In the genomic region with DNA sequence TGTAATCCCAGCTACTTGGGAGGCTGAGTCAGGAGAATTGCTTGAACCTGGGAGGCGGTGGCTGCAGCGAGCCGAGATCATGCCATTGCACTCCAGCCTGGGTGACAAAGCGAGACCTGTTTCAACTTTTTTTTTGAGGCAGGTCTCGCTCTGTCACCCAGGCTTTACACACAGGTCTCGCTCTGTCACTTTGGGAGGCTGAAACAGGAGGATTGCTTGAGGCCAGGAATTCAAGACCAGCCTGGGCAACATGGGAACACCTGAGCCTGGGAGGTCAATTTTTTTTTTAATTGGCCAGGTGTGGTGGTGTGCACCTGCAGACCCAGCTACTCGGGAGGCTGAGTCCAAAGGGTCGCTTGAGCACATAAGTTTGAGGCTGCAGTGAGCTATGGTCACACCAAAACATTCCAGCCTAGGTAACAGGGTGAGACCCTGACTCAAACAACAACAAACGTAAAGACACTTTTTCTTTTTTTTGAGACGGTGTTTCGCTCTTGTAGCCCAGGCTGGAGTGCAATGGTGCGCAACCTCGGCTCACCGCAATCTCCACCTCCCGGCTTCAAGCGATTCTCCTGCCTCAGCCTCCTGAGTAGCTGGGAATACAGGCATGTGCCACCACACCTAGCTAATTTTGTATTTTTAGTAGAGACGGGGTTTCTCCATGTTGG, we compare ENCODE assay signal across 8 cellular contexts. TPM values are rescaled to one million over a fixed set of nuclear protein-coding genes. Genes with fewer than 3 reads are reported as not detected.
DNase-seq lines count a peak whose midpoint lies in the region; ATAC-seq and TF ChIP-seq lines count a peak whose summit lies in the region.
"Not testable (repeated sequence)": the region's sequence is repeated elsewhere in the genome, so short reads cannot be mapped to it uniquely, and the experiment has no call there.

No MANE protein-coding gene starts in this region.

- POLR2A ChIA-PET in CD4-positive, alpha-beta memory T cell (lab: Charles Lee; ENCODE audit: partially characterized antibody) = interaction anchor here (0.6 to 2.8 kb wide), 4 partner anchors 11 to 533 kb away, joined by 4 to 80 read pairs (median 10); a partner anchor contains a TSS
- POLR2A ChIA-PET in PC-9 (lab: Charles Lee; ENCODE audit: unreplicated experiment) = interaction anchor here (0.6 to 1.0 kb wide), 3 partner anchors 11 to 78 kb away, joined by 3 to 8 read pairs (median 8); no protein-coding TSS in a partner anchor
- POLR2A ChIA-PET in activated CD8-positive, alpha-beta T cell treated with anti-CD3 and anti-CD28 coated beads for 36 hours (lab: Charles Lee) = interaction anchor here (0.5 to 5.2 kb wide), 5 partner anchors 12 to 272 kb away, joined by 3 to 59 read pairs (median 3); a partner anchor contains a TSS
- POLR2A ChIA-PET in naive thymus-derived CD4-positive, alpha-beta T cell (lab: Charles Lee) = interaction anchor here (2.5 to 3.2 kb wide), 2 partner anchors 12 to 59 kb away, joined by 11 to 53 read pairs; a partner anchor contains a TSS

- not testable (repeated sequence) for H3K4me3 ChIP-seq in CD4-positive, alpha-beta memory T cell (ENCODE audit: low read length in 2 of 2); naive thymus-derived CD4-positive, alpha-beta T cell (ENCODE audit: low read length)
- H3K4me3 ChIP-seq in HUES48 (ENCODE audit: low read depth, low read length) = peak overlapping the region; percentile 99; the same call in 1 of the 2 replicates
- peak overlapping the region; percentile 96 for H3K4me3 ChIP-seq in PC-9
- H3K4me3 ChIP-seq in foreskin fibroblast (ENCODE audit: low read depth in 1 of 2, low read length in 2 of 2) = peak overlapping the region; percentile 72 to 99

- H3K4me2 ChIP-seq in PC-9 = peak overlapping the region; percentile 74

- H3K4me1 Mint-ChIP-seq in CD4-positive, alpha-beta memory T cell = peaks cover 13 to 46% (median 32%) of the 10 kb centered on the region in 4 donors
- H3K4me1 Mint-ChIP-seq in activated CD8-positive, alpha-beta T cell treated with anti-CD3 and anti-CD28 coated beads for 36 hours (ENCODE audit: low read depth) = peaks cover 37% of the 10 kb centered on the region
- peaks cover 43% of the 10 kb centered on the region for H3K4me1 Mint-ChIP-seq in brain
- H3K4me1 Mint-ChIP-seq in naive thymus-derived CD4-positive, alpha-beta T cell = peaks cover 11 to 53% (median 42%) of the 10 kb centered on the region in 7 donors
- peaks cover 75% of the 10 kb centered on the region for H3K4me1 Mint-ChIP-seq in stimulated activated naive CD8-positive, alpha-beta T cell treated with anti-CD3 and anti-CD28 coated beads, Interleukin-15, amount 100 ng/mL, for 72 hours

- peak overlapping the region in 3 of 7 donors; percentile 29 to 90 (median 42) for H3K27ac Mint-ChIP-seq in CD4-positive, alpha-beta memory T cell
- peak overlapping the region; percentile 73 for H3K27ac Mint-ChIP-seq in activated CD8-positive, alpha-beta T cell treated with anti-CD3 and anti-CD28 coated beads for 36 hours
- peak overlapping the region in 4 of 5 experiments; percentile 75 to 100 (median 98) for H3K27ac Mint-ChIP-seq in brain
- H3K27ac Mint-ChIP-seq in naive thymus-derived CD4-positive, alpha-beta T cell = peak overlapping the region in 6 of 9 donors; percentile 21 to 98 (median 56)
- H3K27ac Mint-ChIP-seq in stimulated activated naive CD8-positive, alpha-beta T cell treated with anti-CD3 and anti-CD28 coated beads, Interleukin-15, amount 100 ng/mL, for 72 hours = peak overlapping the region; percentile 74 to 100

- not testable (repeated sequence) for H3K9ac ChIP-seq in HUES48 (ENCODE audit: low read depth, low read length)

- not testable (repeated sequence) for H3K9me3 Mint-ChIP-seq in CD4-positive, alpha-beta memory T cell; activated CD8-positive, alpha-beta T cell treated with anti-CD3 and anti-CD28 coated beads for 36 hours; brain; naive thymus-derived CD4-positive, alpha-beta T cell; stimulated activated naive CD8-positive, alpha-beta T cell treated with anti-CD3 and anti-CD28 coated beads, Interleukin-15, amount 100 ng/mL, for 72 hours

- peaks cover 52% of the 10 kb centered on the region for H4K20me1 ChIP-seq in PC-9 (ENCODE audit: insufficient read depth)

- ATAC-seq in activated CD8-positive, alpha-beta T cell treated with anti-CD3 and anti-CD28 coated beads for 36 hours; naive thymus-derived CD4-positive, alpha-beta T cell; stimulated activated naive CD8-positive, alpha-beta T cell treated with anti-CD3 and anti-CD28 coated beads, Interleukin-15, amount 100 ng/mL, for 72 hours: not testable (repeated sequence)

- H3K9me2 ChIP-seq in PC-9 (ENCODE audit: insufficient read depth) = not testable (repeated sequence)

- not testable (repeated sequence) for H3K27me3 ChIP-seq in CD4-positive, alpha-beta memory T cell (ENCODE audit: insufficient read depth, low read length); HUES48 (ENCODE audit: control insufficient read depth, insufficient read depth, low read length); PC-9 (ENCODE audit: insufficient read depth, low read depth); naive thymus-derived CD4-positive, alpha-beta T cell (ENCODE audit: control insufficient read depth in 2 of 2, insufficient read depth in 2 of 2, low read length in 2 of 2)

- not testable (repeated sequence) for H2AFZ ChIP-seq in PC-9

- peaks cover 21% of the 10 kb centered on the region for H3K4me1 ChIP-seq in CD4-positive, alpha-beta memory T cell (ENCODE audit: insufficient read depth, low read length)
- H3K4me1 ChIP-seq in HUES48 (ENCODE audit: control insufficient read depth, insufficient read depth, low read length); naive thymus-derived CD4-positive, alpha-beta T cell (ENCODE audit: control insufficient read depth in 2 of 2, insufficient read depth in 2 of 2, low read length in 2 of 2): not testable (repeated sequence)
- H3K4me1 ChIP-seq in PC-9 (replicated peaks; ENCODE audit: insufficient read depth) = peaks cover 12% of the 10 kb centered on the region

- H3K79me2 ChIP-seq in PC-9 (ENCODE audit: low read depth) = peaks cover 66% of the 10 kb centered on the region

- CTCF ChIA-PET in CD4-positive, alpha-beta memory T cell (lab: Charles Lee; ENCODE audit: partially characterized antibody) = interaction anchor here (1.6 to 2.7 kb wide), 3 partner anchors 12 to 33 kb away, joined by 4 to 13 read pairs (median 7); a partner anchor contains a TSS
- CTCF ChIA-PET in PC-9 (lab: Charles Lee); naive thymus-derived CD4-positive, alpha-beta T cell (lab: Charles Lee): not testable (repeated sequence)
- CTCF ChIA-PET in activated CD8-positive, alpha-beta T cell treated with anti-CD3 and anti-CD28 coated beads for 36 hours (lab: Charles Lee) = interaction anchor here (0.9 to 1.7 kb wide), 2 partner anchors 36 to 63 kb away, joined by 3 read pairs; no protein-coding TSS in a partner anchor

- not testable (repeated sequence) for DNase-seq in CD4-positive, alpha-beta memory T cell; PC-9; activated CD8-positive, alpha-beta T cell treated with anti-CD3 and anti-CD28 coated beads for 36 hours; foreskin fibroblast; naive thymus-derived CD4-positive, alpha-beta T cell; stimulated activated naive CD8-positive, alpha-beta T cell treated with anti-CD3 and anti-CD28 coated beads, Interleukin-15, amount 100 ng/mL, for 72 hours

- peaks cover 39% of the 10 kb centered on the region for H3F3A ChIP-seq in PC-9 (ENCODE audit: insufficient read depth, low read depth)

- intact Hi-C loops in CD4-positive, alpha-beta memory T cell (cut with micrococcal nuclease); PC-9 (cut with micrococcal nuclease; ENCODE audit: unreplicated experiment): not testable (repeated sequence)
- intact Hi-C loops in activated CD8-positive, alpha-beta T cell treated with anti-CD3 and anti-CD28 coated beads for 36 hours (cut with micrococcal nuclease) = loop anchor here (10.0 kb wide), 1 partner anchor 237 kb away; a partner anchor contains a TSS
- intact Hi-C loops in naive thymus-derived CD4-positive, alpha-beta T cell (cut with micrococcal nuclease) = loop anchor here in 1 of 2 donors (5.0 kb wide), 1 partner anchor 175 kb away; a partner anchor contains a TSS

- not testable (repeated sequence) for H3K36me3 ChIP-seq in CD4-positive, alpha-beta memory T cell (ENCODE audit: insufficient read depth, low read length); naive thymus-derived CD4-positive, alpha-beta T cell (ENCODE audit: control insufficient read depth in 2 of 3, insufficient read depth in 3 of 3, low read length in 3 of 3)
- H3K36me3 ChIP-seq in HUES48 (ENCODE audit: control insufficient read depth, insufficient read depth, low read length) (peaks cover 44% of the 10 kb centered on the region), PC-9 (ENCODE audit: low read depth) (peaks cover 29% of the 10 kb centered on the region)

- peak overlapping the region; percentile 56 to 78 (median 64) for H3K4me3 Mint-ChIP-seq in CD4-positive, alpha-beta memory T cell
- H3K4me3 Mint-ChIP-seq in activated CD8-positive, alpha-beta T cell treated with anti-CD3 and anti-CD28 coated beads for 36 hours = peak overlapping the region; percentile 99
- peak overlapping the region; percentile 97 to 100 (median 98) for H3K4me3 Mint-ChIP-seq in brain
- peak overlapping the region; percentile 42 to 100 (median 94) for H3K4me3 Mint-ChIP-seq in naive thymus-derived CD4-positive, alpha-beta T cell
- H3K4me3 Mint-ChIP-seq in stimulated activated naive CD8-positive, alpha-beta T cell treated with anti-CD3 and anti-CD28 coated beads, Interleukin-15, amount 100 ng/mL, for 72 hours = peak overlapping the region; percentile 98 to 99

- BruUV-seq in PC-9 (replicated peaks; lab: Mats Ljungman, UMichigan) = not testable (repeated sequence)

- H3K36me3 Mint-ChIP-seq in CD4-positive, alpha-beta memory T cell = peaks cover 6 to 16% of the 10 kb centered on the region in 2 donors
- peaks cover 36% of the 10 kb centered on the region for H3K36me3 Mint-ChIP-seq in activated CD8-positive, alpha-beta T cell treated with anti-CD3 and anti-CD28 coated beads for 36 hours (ENCODE audit: low read depth)
- peaks cover 42% of the 10 kb centered on the region for H3K36me3 Mint-ChIP-seq in brain
- peaks cover 0 to 16% (median 4%) of the 10 kb centered on the region in 5 donors for H3K36me3 Mint-ChIP-seq in naive thymus-derived CD4-positive, alpha-beta T cell

- H3K27ac ChIP-seq in CD4-positive, alpha-beta memory T cell (ENCODE audit: low read depth, low read length); HUES48 (ENCODE audit: low read depth, low read length): not testable (repeated sequence)
- H3K27ac ChIP-seq in PC-9 = peak overlapping the region; percentile 90
- H3K27ac ChIP-seq in naive thymus-derived CD4-positive, alpha-beta T cell (ENCODE audit: low read depth, low read length) = peak overlapping the region; percentile 2

- not testable (repeated sequence) for TF ChIP-seq CTCF in PC-9 (conservative IDR thresholded peaks at IDR 0.05); activated CD8-positive, alpha-beta T cell treated with anti-CD3 and anti-CD28 coated beads for 36 hours (IDR thresholded peaks at IDR 0.05); brain (conservative IDR thresholded peaks at IDR 0.05); foreskin fibroblast (IDR thresholded peaks at IDR 0.05; ENCODE audit: low read depth, low read length)

- H3K27me3 Mint-ChIP-seq in CD4-positive, alpha-beta memory T cell; activated CD8-positive, alpha-beta T cell treated with anti-CD3 and anti-CD28 coated beads for 36 hours; brain; naive thymus-derived CD4-positive, alpha-beta T cell; stimulated activated naive CD8-positive, alpha-beta T cell treated with anti-CD3 and anti-CD28 coated beads, Interleukin-15, amount 100 ng/mL, for 72 hours: not testable (repeated sequence)

- H3K9me3 ChIP-seq in CD4-positive, alpha-beta memory T cell (ENCODE audit: control insufficient read depth in 1 of 2, low read length in 2 of 2); HUES48 (ENCODE audit: control insufficient read depth, insufficient read depth, low read length); PC-9 (ENCODE audit: insufficient read depth, low read depth); naive thymus-derived CD4-positive, alpha-beta T cell (ENCODE audit: control insufficient read depth in 2 of 3, low read length in 3 of 3): not testable (repeated sequence)

RNA-seq across cellular contexts. Expression of a gene that starts 1.9 kb away (rescaled TPM):
- total RNA-seq in CD4-positive, alpha-beta memory T cell = 100 to 1,000 TPM; 102 to 103 TPM
- 10 to 100 TPM; 22.6 to 37.5 TPM for polyA plus RNA-seq in CD4-positive, alpha-beta memory T cell
- 142 and 180 TPM in 2 replicates for total RNA-seq in PC-9 (2021)
- total RNA-seq in activated CD8-positive, alpha-beta T cell treated with anti-CD3 and anti-CD28 coated beads for 36 hours = 100 to 1,000 TPM; 160 to 162 TPM
- polyA plus RNA-seq in brain (ENCODE audit: insufficient read depth, low read depth, low replicate concordance) = 288 TPM
- total RNA-seq in naive thymus-derived CD4-positive, alpha-beta T cell = 10 to 100 TPM; 24.2 to 96.7 (median 94.0) TPM
- polyA plus RNA-seq in naive thymus-derived CD4-positive, alpha-beta T cell = 10 to 100 TPM; 39.5 to 60.3 TPM

RNA-seq across cellular contexts. Expression of a gene that starts 11.5 kb away (rescaled TPM):
- total RNA-seq in CD4-positive, alpha-beta memory T cell = 10 to 100 TPM; 26.9 to 28.7 TPM
- 10 to 100 TPM; 52.4 to 52.7 TPM for polyA plus RNA-seq in CD4-positive, alpha-beta memory T cell
- 40.1 and 42.1 TPM in 2 replicates for total RNA-seq in PC-9 (2021)
- total RNA-seq in activated CD8-positive, alpha-beta T cell treated with anti-CD3 and anti-CD28 coated beads for 36 hours = 10 to 100 TPM; 34.8 to 42.2 TPM
- 98.4 TPM for polyA plus RNA-seq in brain (ENCODE audit: insufficient read depth, low read depth, low replicate concordance)
- 10 to 100 TPM; 23.6 to 29.9 (median 27.8) TPM for total RNA-seq in naive thymus-derived CD4-positive, alpha-beta T cell
- polyA plus RNA-seq in naive thymus-derived CD4-positive, alpha-beta T cell = 10 to 100 TPM; 48.4 to 60.5 TPM

RNA-seq across cellular contexts. Expression of a gene that starts 35.7 kb away (rescaled TPM):
- 10 to 100 TPM; 43.5 to 44.1 TPM for total RNA-seq in CD4-positive, alpha-beta memory T cell
- polyA plus RNA-seq in CD4-positive, alpha-beta memory T cell = 10 to 100 TPM in 1 of 2 donors, 1 to 10 TPM in 1; 6.6 to 11.9 TPM
- 16.5 and 17.8 TPM in 2 replicates for total RNA-seq in PC-9 (2021)
- total RNA-seq in activated CD8-positive, alpha-beta T cell treated with anti-CD3 and anti-CD28 coated beads for 36 hours = 10 to 100 TPM; 23.6 to 25.0 TPM
- 14.5 TPM for polyA plus RNA-seq in brain (ENCODE audit: insufficient read depth, low read depth, low replicate concordance)
- total RNA-seq in naive thymus-derived CD4-positive, alpha-beta T cell = 10 to 100 TPM; 25.5 to 45.9 (median 36.4) TPM
- 1 to 10 TPM; 7.9 to 8.3 TPM for polyA plus RNA-seq in naive thymus-derived CD4-positive, alpha-beta T cell

RNA-seq across cellular contexts. Expression of a gene that starts 59.3 kb away (rescaled TPM):
- total RNA-seq in CD4-positive, alpha-beta memory T cell = 10 to 100 TPM; 42.8 to 43.5 TPM
- 10 to 100 TPM; 28.8 to 37.9 TPM for polyA plus RNA-seq in CD4-positive, alpha-beta memory T cell
- 22.3 and 25.1 TPM in 2 replicates for total RNA-seq in PC-9 (2021)
- total RNA-seq in activated CD8-positive, alpha-beta T cell treated with anti-CD3 and anti-CD28 coated beads for 36 hours = 10 to 100 TPM; 45.5 to 47.2 TPM
- polyA plus RNA-seq in brain (ENCODE audit: insufficient read depth, low read depth, low replicate concordance) = 37.4 TPM
- total RNA-seq in naive thymus-derived CD4-positive, alpha-beta T cell = 10 to 100 TPM; 40.2 to 57.9 (median 47.1) TPM
- 10 to 100 TPM; 37.4 to 65.0 TPM for polyA plus RNA-seq in naive thymus-derived CD4-positive, alpha-beta T cell
